In genomic region chr4:114400531-114400930, GRCh38 we compare ENCODE assay signal across 22 cellular contexts.
DNase-seq lines count a peak whose midpoint lies in the region; ATAC-seq and FAIRE-seq lines count a peak whose summit lies in the region.
"Had no signal": no experiment of that assay in that cellular context is flagged by ENCODE, and none has a peak within 500 bp of the region (broad histone marks: within the 10 kb centered on the region; RNA-seq: fewer than 3 reads in every experiment).

No MANE protein-coding gene starts in this region.

- no peak for ATAC-seq in HG03095 (IDR thresholded peaks at IDR 0.05; ENCODE audit: unreplicated experiment)
- ATAC-seq: activated CD8-positive, alpha-beta memory T cell treated with anti-CD3 and anti-CD28 coated beads, Interleukin-2, amount 10 ng/mL, durations not matched to agents 7 days and 5 days; naive thymus-derived CD4-positive, alpha-beta T cell had no signal

- peak; percentile 74 for FAIRE-seq in colon (lab: Jason Lieb, UNC)
- FAIRE-seq: GM18507 had no signal

- peak; percentile 18 for DNase-seq in NCI-H1436 (lab: John Stamatoyannopoulos, UW)
- no peak for DNase-seq in NCI-H1436 treated with DMSO at 0.1 percent for 48 hours (lab: John Stamatoyannopoulos, UW)
- peak; percentile 69 for DNase-seq in NCI-H1105 treated with DMSO at 0.1 percent for 48 hours (lab: John Stamatoyannopoulos, UW)
- peak; percentile 75 for DNase-seq in kidney tubule cell (ENCODE audit: low spot score)
- DNase-seq in GDM1 (lab: John Stamatoyannopoulos, UW): no peak
- no peak for DNase-seq in KG1 (lab: John Stamatoyannopoulos, UW)
- DNase-seq: activated CD4-positive, alpha-beta T cell treated with anti-CD3 and anti-CD28 coated beads for 4 hours; activated CD8-positive, alpha-beta memory T cell treated with anti-CD3 and anti-CD28 coated beads, Interleukin-2, amount 10 ng/mL, durations not matched to agents 7 days and 5 days; activated naive CD8-positive, alpha-beta T cell treated with anti-CD3 and anti-CD28 coated beads, Interleukin-2, amount 10 ng/mL, durations not matched to agents 7 days and 5 days; COR-L47; DND-41; hippocampal formation; IMR-90; islet precursor cell; mesendoderm; naive thymus-derived CD4-positive, alpha-beta T cell; NCI-H2029; Right ventricle myocardium superior; stimulated activated CD4-positive, alpha-beta T cell treated with anti-CD3 and anti-CD28 coated beads, Interleukin-15, amount 100 ng/mL, for 24 hours had no signal

Comparison
In these comparisons a context has a peak if more than half of its experiments do, and no peak if none do; other contexts are left out.
1. DNase-seq: peak in NCI-H1436 (single experiment), NCI-H1105 treated with DMSO at 0.1 percent for 48 hours (single experiment) and kidney tubule cell (single experiment); none in NCI-H1436 treated with DMSO at 0.1 percent for 48 hours (single experiment), GDM1 (single experiment) and KG1 (single experiment).